ENCODE assay signal across 14 cellular contexts in genomic region chr21:34984356-34984755, GRCh38.
DNase-seq lines count a peak whose midpoint lies in the region; ATAC-seq and TF ChIP-seq lines count a peak whose summit lies in the region.
"Had no signal": no experiment of that assay in that cellular context is flagged by ENCODE, and none has a peak within 500 bp of the region (broad histone marks: within the 10 kb centered on the region; RNA-seq: fewer than 3 reads in every experiment).

No MANE protein-coding gene starts in this region.

- peak overlapping the region; percentile 7 for H3K4me3 ChIP-seq in CD8-positive, alpha-beta T cell (ENCODE audit: low read depth, low read length)
- peak overlapping the region; percentile 31 for H3K4me3 ChIP-seq in Jurkat, Clone E6-1 (ENCODE audit: low read length)
- peak overlapping the region; percentile 22 for H3K4me3 ChIP-seq in naive thymus-derived CD4-positive, alpha-beta T cell (ENCODE audit: low read length)
- H3K4me3 ChIP-seq: coronary artery, left ventricle myocardium inferior, vagina had no signal

- CTCF ChIA-PET in CD8-positive, alpha-beta T cell (lab: Charles Lee): interaction anchor here (0.9 to 2.7 kb wide), 9 partner anchors 8 to 97 kb away, joined by 3 to 8 read pairs (median 4); no protein-coding TSS in a partner anchor
- CTCF ChIA-PET in activated CD4-positive, alpha-beta memory T cell treated with anti-CD3 and anti-CD28 coated beads, Interleukin-2, amount 10 ng/mL, durations not matched to agents 7 days and 5 days (lab: Charles Lee): interaction anchor here (1.2 to 3.4 kb wide), 11 partner anchors 10 to 96 kb away, joined by 4 to 20 read pairs (median 7); no protein-coding TSS in a partner anchor
- CTCF ChIA-PET in naive thymus-derived CD4-positive, alpha-beta T cell (lab: Charles Lee): interaction anchor here (1.1 to 1.9 kb wide), 3 partner anchors 10 to 95 kb away, joined by 5 read pairs; no protein-coding TSS in a partner anchor

- H3K27me3 Mint-ChIP-seq in CD8-positive, alpha-beta T cell (ENCODE audit: low read depth): no peaks in the 10 kb centered on the region
- H3K27me3 Mint-ChIP-seq in activated CD4-positive, alpha-beta memory T cell treated with anti-CD3 and anti-CD28 coated beads, Interleukin-2, amount 10 ng/mL, durations not matched to agents 7 days and 5 days: no peaks in the 10 kb centered on the region
- peaks cover 0 to 8% (median 0%) of the 10 kb centered on the region in 5 donors for H3K27me3 Mint-ChIP-seq in naive thymus-derived CD4-positive, alpha-beta T cell

- peaks cover 75% of the 10 kb centered on the region for H3K4me1 ChIP-seq in CD8-positive, alpha-beta T cell (ENCODE audit: insufficient read depth, low read length)
- peaks cover 69 to 75% of the 10 kb centered on the region in 2 donors for H3K4me1 ChIP-seq in naive thymus-derived CD4-positive, alpha-beta T cell (ENCODE audit: control insufficient read depth in 2 of 2, insufficient read depth in 2 of 2, low read length in 2 of 2)
- H3K4me1 ChIP-seq: left ventricle myocardium inferior had no signal

- H3K9me3 ChIP-seq in CD8-positive, alpha-beta T cell (ENCODE audit: low read length): no peaks in the 10 kb centered on the region
- no peaks in the 10 kb centered on the region for H3K9me3 ChIP-seq in naive thymus-derived CD4-positive, alpha-beta T cell (ENCODE audit: control insufficient read depth in 2 of 3, low read length in 3 of 3)
- H3K9me3 ChIP-seq: left ventricle myocardium inferior, vagina had no signal

- peaks cover 19% of the 10 kb centered on the region for H3K36me3 Mint-ChIP-seq in CD8-positive, alpha-beta T cell
- H3K36me3 Mint-ChIP-seq in activated CD4-positive, alpha-beta memory T cell treated with anti-CD3 and anti-CD28 coated beads, Interleukin-2, amount 10 ng/mL, durations not matched to agents 7 days and 5 days (ENCODE audit: low read depth): peaks cover 41% of the 10 kb centered on the region
- H3K36me3 Mint-ChIP-seq in naive thymus-derived CD4-positive, alpha-beta T cell: peaks cover 5 to 43% (median 20%) of the 10 kb centered on the region in 5 donors

- peaks cover 86% of the 10 kb centered on the region for H3K4me1 Mint-ChIP-seq in CD8-positive, alpha-beta T cell (ENCODE audit: low read depth)
- peaks cover 91% of the 10 kb centered on the region for H3K4me1 Mint-ChIP-seq in activated CD4-positive, alpha-beta memory T cell treated with anti-CD3 and anti-CD28 coated beads, Interleukin-2, amount 10 ng/mL, durations not matched to agents 7 days and 5 days
- H3K4me1 Mint-ChIP-seq in naive thymus-derived CD4-positive, alpha-beta T cell: peaks cover 28 to 95% (median 77%) of the 10 kb centered on the region in 7 donors

- POLR2A ChIA-PET in CD8-positive, alpha-beta T cell (lab: Charles Lee): interaction anchor here (0.6 to 2.5 kb wide), 9 partner anchors 11 to 96 kb away, joined by 3 to 16 read pairs (median 5); no protein-coding TSS in a partner anchor
- POLR2A ChIA-PET in activated CD4-positive, alpha-beta memory T cell treated with anti-CD3 and anti-CD28 coated beads, Interleukin-2, amount 10 ng/mL, durations not matched to agents 7 days and 5 days (lab: Charles Lee): interaction anchor here (1.0 to 10.5 kb wide), 15 partner anchors 10 to 176 kb away, joined by 3 to 382 read pairs (median 8); partner anchors contain the start of gene RUNX1
- POLR2A ChIA-PET in naive thymus-derived CD4-positive, alpha-beta T cell (lab: Charles Lee): interaction anchor here (0.7 to 3.4 kb wide), 7 partner anchors 9 to 97 kb away, joined by 3 to 32 read pairs (median 4); no protein-coding TSS in a partner anchor

- TF ChIP-seq CTCF in CD8-positive, alpha-beta T cell (IDR thresholded peaks at IDR 0.05): no peak

- H3K9me3 Mint-ChIP-seq in CD8-positive, alpha-beta T cell: no peaks in the 10 kb centered on the region
- H3K9me3 Mint-ChIP-seq in activated CD4-positive, alpha-beta memory T cell treated with anti-CD3 and anti-CD28 coated beads, Interleukin-2, amount 10 ng/mL, durations not matched to agents 7 days and 5 days: no peaks in the 10 kb centered on the region
- no peaks in the 10 kb centered on the region for H3K9me3 Mint-ChIP-seq in naive thymus-derived CD4-positive, alpha-beta T cell
- H3K9me3 Mint-ChIP-seq: nephron had no signal

- H3K4me3 Mint-ChIP-seq in CD8-positive, alpha-beta T cell: peak overlapping the region; percentile 58
- H3K4me3 Mint-ChIP-seq in activated CD4-positive, alpha-beta memory T cell treated with anti-CD3 and anti-CD28 coated beads, Interleukin-2, amount 10 ng/mL, durations not matched to agents 7 days and 5 days: peak overlapping the region; percentile 57
- peak overlapping the region; percentile 52 to 88 (median 74) for H3K4me3 Mint-ChIP-seq in naive thymus-derived CD4-positive, alpha-beta T cell
- H3K4me3 Mint-ChIP-seq: nephron had no signal

- DNase-seq in CD8-positive, alpha-beta T cell: no peak
- DNase-seq in Jurkat, Clone E6-1 (ENCODE audit: low read depth, low spot score): peak; percentile 68
- no peak for DNase-seq in activated CD4-positive, alpha-beta memory T cell treated with anti-CD3 and anti-CD28 coated beads, Interleukin-2, amount 10 ng/mL, durations not matched to agents 7 days and 5 days
- no peak for DNase-seq in naive thymus-derived CD4-positive, alpha-beta T cell
- no peak for DNase-seq in cardiac septum (ENCODE audit: low spot score)
- DNase-seq in putamen (ENCODE audit: low spot score): no peak
- DNase-seq: amniotic stem cell, left ventricle myocardium inferior, NCI-H1105, NCI-H446 had no signal

- no peak overlapping the region for H3K27ac ChIP-seq in CD8-positive, alpha-beta T cell (ENCODE audit: low read depth, low read length)
- H3K27ac ChIP-seq in naive thymus-derived CD4-positive, alpha-beta T cell (ENCODE audit: low read depth, low read length): peak overlapping the region; percentile 4
- H3K27ac ChIP-seq: left ventricle myocardium inferior, vagina had no signal

- H3K36me3 ChIP-seq in CD8-positive, alpha-beta T cell (ENCODE audit: insufficient read depth, low read length): no peaks in the 10 kb centered on the region
- peaks cover 0 to 9% (median 0%) of the 10 kb centered on the region in 3 experiments for H3K36me3 ChIP-seq in naive thymus-derived CD4-positive, alpha-beta T cell (ENCODE audit: control insufficient read depth in 2 of 3, insufficient read depth in 3 of 3, low read length in 3 of 3)
- H3K36me3 ChIP-seq: left ventricle myocardium inferior, vagina had no signal

- H3K27ac Mint-ChIP-seq in CD8-positive, alpha-beta T cell: peak overlapping the region; percentile 71
- H3K27ac Mint-ChIP-seq in activated CD4-positive, alpha-beta memory T cell treated with anti-CD3 and anti-CD28 coated beads, Interleukin-2, amount 10 ng/mL, durations not matched to agents 7 days and 5 days: peak overlapping the region; percentile 87
- H3K27ac Mint-ChIP-seq in naive thymus-derived CD4-positive, alpha-beta T cell: peak overlapping the region; percentile 44 to 91 (median 76)
- H3K27ac Mint-ChIP-seq: nephron had no signal

- H3K27me3 ChIP-seq in CD8-positive, alpha-beta T cell (ENCODE audit: insufficient read depth, low read length): no peaks in the 10 kb centered on the region
- no peaks in the 10 kb centered on the region for H3K27me3 ChIP-seq in naive thymus-derived CD4-positive, alpha-beta T cell (ENCODE audit: control insufficient read depth in 2 of 2, insufficient read depth in 2 of 2, low read length in 2 of 2)
- H3K27me3 ChIP-seq: vagina had no signal

- no peak for ATAC-seq in CD8-positive, alpha-beta T cell
- ATAC-seq in naive thymus-derived CD4-positive, alpha-beta T cell: no peak
- no peak for ATAC-seq in HG03159 (IDR thresholded peaks at IDR 0.05; ENCODE audit: unreplicated experiment)

- intact Hi-C loops in CD8-positive, alpha-beta T cell (cut with DNase I, micrococcal nuclease): no loop called here
- intact Hi-C loops in naive thymus-derived CD4-positive, alpha-beta T cell (cut with micrococcal nuclease): loop anchor here in 1 of 2 donors (10.0 kb wide), 2 partner anchors 180 to 240 kb away; no protein-coding TSS in a partner anchor
- intact Hi-C loops in cardiac septum (cut with DNase I): loop anchor here (10.0 kb wide), 1 partner anchor 220 kb away; no protein-coding TSS in a partner anchor
